Comparison of ENCODE assay signal across 8 cellular contexts in the genomic region with DNA sequence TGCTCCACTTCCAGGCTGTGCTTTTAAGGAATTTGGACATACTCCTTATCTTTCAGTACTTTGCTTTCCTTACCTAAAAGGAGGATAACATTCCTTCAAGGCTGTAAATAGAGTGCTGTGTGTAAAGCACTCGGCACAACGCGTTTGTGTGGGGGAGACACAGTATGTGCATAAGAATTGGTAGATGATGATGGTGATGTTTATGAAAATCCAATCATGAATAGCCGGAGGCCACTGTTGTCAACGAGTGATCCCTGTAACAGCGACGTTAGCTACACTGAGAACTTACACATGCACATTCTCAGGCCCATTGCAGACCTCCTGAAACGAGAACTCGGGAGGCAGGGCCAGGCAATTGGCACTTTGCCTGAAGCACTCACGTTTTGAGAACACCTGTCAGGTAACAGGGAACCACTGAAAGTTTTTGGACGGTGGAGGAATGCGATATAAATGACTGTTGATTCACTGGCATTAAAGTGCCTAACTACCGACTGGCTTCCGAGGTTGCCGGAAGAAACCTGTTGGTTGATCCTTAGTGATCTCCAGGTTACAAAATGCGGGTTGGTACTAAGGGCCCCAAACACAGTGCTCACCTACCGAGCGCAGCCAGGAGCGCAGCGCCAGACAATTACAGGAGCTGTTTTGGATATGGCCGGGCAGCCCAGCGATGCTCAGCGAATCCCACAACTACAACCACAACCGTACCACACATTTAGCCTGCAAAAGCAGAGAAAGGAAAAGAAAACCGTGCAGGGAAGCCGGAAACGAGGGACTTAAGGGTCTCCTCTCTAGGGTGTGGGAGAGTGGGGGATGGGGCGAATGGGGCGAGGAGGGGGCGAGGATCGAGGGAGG. TPM values are rescaled to one million over a fixed set of nuclear protein-coding genes. Genes with fewer than 3 reads are reported as not detected.
A peak's percentile ranks its signal among the peaks of the same experiment; 100 is the strongest.
DNase-seq lines count a peak whose midpoint lies in the region; ATAC-seq and TF ChIP-seq lines count a peak whose summit lies in the region.

No MANE protein-coding gene starts in this region.

- no peaks in the 10 kb centered on the region for H3K36me3 ChIP-seq in esophagus muscularis mucosa

- peaks cover 19 to 43% (median 38%) of the 10 kb centered on the region in 4 donors for H3K4me1 ChIP-seq in esophagus muscularis mucosa

- peaks cover 0 to 6% (median 0%) of the 10 kb centered on the region in 4 donors for H3K9me3 ChIP-seq in esophagus muscularis mucosa

- H3K27me3 Mint-ChIP-seq in activated CD4-positive, alpha-beta T cell treated with anti-CD3 and anti-CD28 coated beads, Interleukin-2, amount 10 ng/mL, durations not matched to agents 24 days and 14 days: no peaks in the 10 kb centered on the region
- H3K27me3 Mint-ChIP-seq in natural killer cell treated with Interleukin-12 subunit alpha and Interleukin-12 subunit beta and Interleukin-15 and Interleukin-18, amount 100 ng/mL, for 72 hours: peaks cover 0 to 4% of the 10 kb centered on the region in 2 donors

- peak overlapping the region; percentile 85 to 92 (median 90) for H3K27ac ChIP-seq in esophagus muscularis mucosa (replicated peaks in 1 of 4)

- WGBS in esophagus muscularis mucosa: 10% methylated on average over 26 of the region's 31 CpGs

- no peaks in the 10 kb centered on the region for H3K9me3 Mint-ChIP-seq in activated CD4-positive, alpha-beta T cell treated with anti-CD3 and anti-CD28 coated beads, Interleukin-2, amount 10 ng/mL, durations not matched to agents 24 days and 14 days
- H3K9me3 Mint-ChIP-seq in natural killer cell treated with Interleukin-12 subunit alpha and Interleukin-12 subunit beta and Interleukin-15 and Interleukin-18, amount 100 ng/mL, for 72 hours: no peaks in the 10 kb centered on the region

- intact Hi-C loops in activated CD4-positive, alpha-beta T cell treated with anti-CD3 and anti-CD28 coated beads, Interleukin-2, amount 10 ng/mL, durations not matched to agents 24 days and 14 days (cut with micrococcal nuclease): loop anchor here (1.0 to 5.0 kb wide), 5 partner anchors 10 to 444 kb away; a partner anchor contains a TSS
- intact Hi-C loops in esophagus muscularis mucosa (cut with DNase I): loop anchor here (10.0 kb wide), 1 partner anchor 282 kb away; no protein-coding TSS in a partner anchor

- TF ChIP-seq POLR2A in esophagus muscularis mucosa (IDR thresholded peaks at IDR 0.05; ENCODE audit: low read depth): no peak

- no peak for DNase-seq in activated CD4-positive, alpha-beta T cell treated with anti-CD3 and anti-CD28 coated beads, Interleukin-2, amount 10 ng/mL, durations not matched to agents 24 days and 14 days
- no peak for DNase-seq in activated CD4-positive, alpha-beta T cell treated with anti-CD3 and anti-CD28 coated beads for 48 hours
- DNase-seq in SW480 (ENCODE audit: low spot score) (peak; percentile 40), esophagus muscularis mucosa (ENCODE audit: extremely low spot score) (peak; percentile 81), EL (no peak), GM03348 (ENCODE audit: low spot score) (no peak)
- DNase-seq in natural killer cell treated with Interleukin-12 subunit alpha and Interleukin-12 subunit beta and Interleukin-15 and Interleukin-18, amount 100 ng/mL, for 72 hours (ENCODE audit: low spot score): no peak

- H3K36me3 Mint-ChIP-seq in activated CD4-positive, alpha-beta T cell treated with anti-CD3 and anti-CD28 coated beads, Interleukin-2, amount 10 ng/mL, durations not matched to agents 24 days and 14 days (ENCODE audit: low read depth): peaks cover 5% of the 10 kb centered on the region
- H3K36me3 Mint-ChIP-seq in natural killer cell treated with Interleukin-12 subunit alpha and Interleukin-12 subunit beta and Interleukin-15 and Interleukin-18, amount 100 ng/mL, for 72 hours: peaks cover 5% of the 10 kb centered on the region

- peak overlapping the region; percentile 88 for H3K27ac Mint-ChIP-seq in activated CD4-positive, alpha-beta T cell treated with anti-CD3 and anti-CD28 coated beads, Interleukin-2, amount 10 ng/mL, durations not matched to agents 24 days and 14 days
- peak overlapping the region; percentile 71 to 74 for H3K27ac Mint-ChIP-seq in natural killer cell treated with Interleukin-12 subunit alpha and Interleukin-12 subunit beta and Interleukin-15 and Interleukin-18, amount 100 ng/mL, for 72 hours

- H3K4me1 Mint-ChIP-seq in activated CD4-positive, alpha-beta T cell treated with anti-CD3 and anti-CD28 coated beads, Interleukin-2, amount 10 ng/mL, durations not matched to agents 24 days and 14 days: peaks cover 28% of the 10 kb centered on the region
- peaks cover 10 to 14% of the 10 kb centered on the region in 2 donors for H3K4me1 Mint-ChIP-seq in natural killer cell treated with Interleukin-12 subunit alpha and Interleukin-12 subunit beta and Interleukin-15 and Interleukin-18, amount 100 ng/mL, for 72 hours (ENCODE audit: low read depth in 2 of 2)

- H3K4me3 ChIP-seq in esophagus muscularis mucosa: peak overlapping the region; percentile 72 to 87 (median 80)

- ATAC-seq in natural killer cell treated with Interleukin-12 subunit alpha and Interleukin-12 subunit beta and Interleukin-15 and Interleukin-18, amount 100 ng/mL, for 72 hours: no peak
- no peak for ATAC-seq in HG02798 (IDR thresholded peaks at IDR 0.05; ENCODE audit: poor library complexity, unreplicated experiment)

- no peak for TF ChIP-seq CTCF in esophagus muscularis mucosa (IDR thresholded peaks at IDR 0.05)

- no peak for TF ChIP-seq EP300 in esophagus muscularis mucosa (IDR thresholded peaks at IDR 0.05)

- H3K27me3 ChIP-seq in esophagus muscularis mucosa: no peaks in the 10 kb centered on the region

- peak overlapping the region; percentile 85 for H3K4me3 Mint-ChIP-seq in activated CD4-positive, alpha-beta T cell treated with anti-CD3 and anti-CD28 coated beads, Interleukin-2, amount 10 ng/mL, durations not matched to agents 24 days and 14 days
- no peak overlapping the region for H3K4me3 Mint-ChIP-seq in natural killer cell treated with Interleukin-12 subunit alpha and Interleukin-12 subunit beta and Interleukin-15 and Interleukin-18, amount 100 ng/mL, for 72 hours

RNA-seq across cellular contexts. Expression of a gene that starts 1.0 kb away (rescaled TPM):
- total RNA-seq in activated CD4-positive, alpha-beta T cell treated with anti-CD3 and anti-CD28 coated beads, Interleukin-2, amount 10 ng/mL, durations not matched to agents 24 days and 14 days: 41.2 and 42.6 TPM in 2 replicates
- 10 to 100 TPM; 37.8 to 59.0 (median 51.7) TPM for total RNA-seq in esophagus muscularis mucosa
- 10 to 100 TPM; 69.1 to 71.5 TPM for total RNA-seq in natural killer cell treated with Interleukin-12 subunit alpha and Interleukin-12 subunit beta and Interleukin-15 and Interleukin-18, amount 100 ng/mL, for 72 hours

Comparison
In these comparisons a context has a peak if more than half of its experiments do, and no peak if none do; other contexts are left out.
1. DNase-seq: peak in SW480 (single experiment) and esophagus muscularis mucosa (single experiment); none in activated CD4-positive, alpha-beta T cell treated with anti-CD3 and anti-CD28 coated beads, Interleukin-2, amount 10 ng/mL, durations not matched to agents 24 days and 14 days (single experiment), activated CD4-positive, alpha-beta T cell treated with anti-CD3 and anti-CD28 coated beads for 48 hours (single experiment), natural killer cell treated with Interleukin-12 subunit alpha and Interleukin-12 subunit beta and Interleukin-15 and Interleukin-18, amount 100 ng/mL, for 72 hours (single experiment), EL (single experiment) and GM03348 (single experiment).